Comparison of ENCODE assay signal across 21 cellular contexts in genomic region chr15:90905306-90906180, GRCh38. TPM values are rescaled to one million over a fixed set of nuclear protein-coding genes. Genes with fewer than 3 reads are reported as not detected.
A peak's percentile ranks its signal among the peaks of the same experiment; 100 is the strongest.
DNase-seq lines count a peak whose midpoint lies in the region; ATAC-seq and TF ChIP-seq lines count a peak whose summit lies in the region.
"Had no signal": no experiment of that assay in that cellular context is flagged by ENCODE, and none has a peak within 500 bp of the region (broad histone marks: within the 10 kb centered on the region; RNA-seq: fewer than 3 reads in every experiment).

No MANE protein-coding gene starts in this region.

- no peak for TF ChIP-seq CTCF in progenitor cell of endocrine pancreas (IDR thresholded peaks at IDR 0.05; ENCODE audit: unreplicated experiment)

- DNase-seq in activated naive CD4-positive, alpha-beta T cell treated with anti-CD3 and anti-CD28 coated beads, Interleukin-2, amount 10 ng/mL, durations not matched to agents 7 days and 5 days = no peak
- DNase-seq in activated naive CD4-positive, alpha-beta T cell treated with anti-CD3 and anti-CD28 coated beads, Interleukin-2, amount 50 U/mL, for 16 hours = no peak
- DNase-seq in caudate nucleus (lab: John Stamatoyannopoulos, UW) = no peak
- DNase-seq in progenitor cell of endocrine pancreas (ENCODE audit: low spot score, unreplicated experiment) = no peak
- DNase-seq in retina = no peak
- DNase-seq: activated CD4-positive, alpha-beta T cell treated with anti-CD3 and anti-CD28 coated beads, Interleukin-2, amount 50 U/mL, for 4 hours; activated T-cell treated with anti-CD3 and anti-CD28 coated beads, Interleukin-2, amount 50 U/mL, for 1 hour; anterior cingulate cortex; CD4-positive, CD25-positive, alpha-beta regulatory T cell; DND-41; foreskin keratinocyte; KG1; naive B cell; NCI-H774; PC-3; SK-N-SH; stomach; uterus had no signal

- H3K4me1 Mint-ChIP-seq in activated naive CD4-positive, alpha-beta T cell treated with anti-CD3 and anti-CD28 coated beads, Interleukin-2, amount 10 ng/mL, durations not matched to agents 7 days and 5 days = peaks cover 32% of the 10 kb centered on the region
- H3K4me1 Mint-ChIP-seq in progenitor cell of endocrine pancreas (ENCODE audit: low read depth) = peaks cover 19% of the 10 kb centered on the region

- ATAC-seq in GM21423 (IDR thresholded peaks at IDR 0.05; ENCODE audit: unreplicated experiment) = no peak
- ATAC-seq: foreskin keratinocyte, PC-3, psoas muscle had no signal

- peak overlapping the region; percentile 92 for H3K27ac ChIP-seq in caudate nucleus (ENCODE audit: low read depth, low read length)
- H3K27ac ChIP-seq: foreskin keratinocyte, HL-60, psoas muscle, stomach, uterus had no signal

- CTCF ChIA-PET in activated naive CD4-positive, alpha-beta T cell treated with anti-CD3 and anti-CD28 coated beads, Interleukin-2, amount 10 ng/mL, durations not matched to agents 7 days and 5 days (lab: Charles Lee) = interaction anchor here (1.0 to 7.6 kb wide), 5 partner anchors 9 to 198 kb away, joined by 3 to 160 read pairs (median 3); partner anchors contain the start of genes HDDC3 and UNC45A

- H3K36me3 Mint-ChIP-seq in activated naive CD4-positive, alpha-beta T cell treated with anti-CD3 and anti-CD28 coated beads, Interleukin-2, amount 10 ng/mL, durations not matched to agents 7 days and 5 days = peaks cover 37% of the 10 kb centered on the region
- H3K36me3 Mint-ChIP-seq in progenitor cell of endocrine pancreas (ENCODE audit: insufficient read depth) = peaks cover 19% of the 10 kb centered on the region

- H3K9me3 Mint-ChIP-seq in activated naive CD4-positive, alpha-beta T cell treated with anti-CD3 and anti-CD28 coated beads, Interleukin-2, amount 10 ng/mL, durations not matched to agents 7 days and 5 days = no peaks in the 10 kb centered on the region
- H3K9me3 Mint-ChIP-seq in progenitor cell of endocrine pancreas (ENCODE audit: low read depth) = no peaks in the 10 kb centered on the region
- H3K9me3 Mint-ChIP-seq: naive B cell had no signal

- peak overlapping the region; percentile 61 for H3K27ac Mint-ChIP-seq in activated naive CD4-positive, alpha-beta T cell treated with anti-CD3 and anti-CD28 coated beads, Interleukin-2, amount 10 ng/mL, durations not matched to agents 7 days and 5 days
- H3K27ac Mint-ChIP-seq in progenitor cell of endocrine pancreas = peak overlapping the region; percentile 43
- H3K27ac Mint-ChIP-seq: naive B cell had no signal

- H3K4me3 Mint-ChIP-seq in activated naive CD4-positive, alpha-beta T cell treated with anti-CD3 and anti-CD28 coated beads, Interleukin-2, amount 10 ng/mL, durations not matched to agents 7 days and 5 days = peak overlapping the region; percentile 27
- H3K4me3 Mint-ChIP-seq in progenitor cell of endocrine pancreas (ENCODE audit: low read depth) = no peak overlapping the region

- no peaks in the 10 kb centered on the region for H3K27me3 Mint-ChIP-seq in activated naive CD4-positive, alpha-beta T cell treated with anti-CD3 and anti-CD28 coated beads, Interleukin-2, amount 10 ng/mL, durations not matched to agents 7 days and 5 days
- H3K27me3 Mint-ChIP-seq in progenitor cell of endocrine pancreas = no peaks in the 10 kb centered on the region
- H3K27me3 Mint-ChIP-seq: CD4-positive, CD25-positive, alpha-beta regulatory T cell; naive B cell had no signal

RNA-seq across cellular contexts. Expression of gene MAN2A2, which starts 2.4 kb away (rescaled TPM):
- 111 and 117 TPM in 2 replicates for total RNA-seq in progenitor cell of endocrine pancreas

RNA-seq across cellular contexts. Expression of gene FES, which starts 21.2 kb away (rescaled TPM):
- 13.8 and 16.2 TPM in 2 replicates for total RNA-seq in progenitor cell of endocrine pancreas

RNA-seq across cellular contexts. Expression of gene HDDC3, which starts 26.8 kb away (rescaled TPM):
- 14.5 and 16.6 TPM in 2 replicates for total RNA-seq in progenitor cell of endocrine pancreas

RNA-seq across cellular contexts. Expression of gene UNC45A, which starts 29.5 kb away (rescaled TPM):
- 83.4 and 90.6 TPM in 2 replicates for total RNA-seq in progenitor cell of endocrine pancreas

RNA-seq across cellular contexts. Expression of gene FURIN, which starts 37.2 kb away (rescaled TPM):
- 64.1 and 64.8 TPM in 2 replicates for total RNA-seq in progenitor cell of endocrine pancreas
